Comparison of ENCODE assay signal across 1 cellular context in genomic region chr6:110566346-110567125, GRCh38.
A peak's percentile ranks its signal among the peaks of the same experiment; 100 is the strongest.
TF ChIP-seq lines count a peak whose summit lies in the region.

No MANE protein-coding gene starts in this region.

TF ChIP-seq in HepG2, 621 proteins besides CTCF, POLR2A, EP300 and RAD21 (continued from another document and continues in another):
- peak; percentile 20; the same call in 1 of the 2 replicates for TF ChIP-seq UBTF (CRISPR knock-in tag; IDR thresholded peaks at IDR 0.05)
- TF ChIP-seq SRSF1 (optimal IDR thresholded peaks at IDR 0.05; ENCODE audit: low read depth, low read length), result no peak
- TF ChIP-seq ZNF180 (CRISPR knock-in tag; IDR thresholded peaks at IDR 0.05; ENCODE audit: borderline replicate concordance, low read depth), result no peak
- no peak for TF ChIP-seq ATF2 (CRISPR knock-in tag; IDR thresholded peaks at IDR 0.05)
- no peak for TF ChIP-seq CCDC6 (CRISPR knock-in tag; IDR thresholded peaks at IDR 0.05)
- no peak for TF ChIP-seq ZNF30 (CRISPR knock-in tag; IDR thresholded peaks at IDR 0.05)
- no peak for TF ChIP-seq ZNF253 (CRISPR knock-in tag; IDR thresholded peaks at IDR 0.05; ENCODE audit: borderline replicate concordance)
- no peak for TF ChIP-seq ZNF468 (CRISPR knock-in tag; IDR thresholded peaks at IDR 0.05)
- peak; percentile 47 for TF ChIP-seq MIXL1 (CRISPR knock-in tag; IDR thresholded peaks at IDR 0.05)
- no peak; the same call in 1 of the 2 replicates for TF ChIP-seq ZNF710 (CRISPR knock-in tag; IDR thresholded peaks at IDR 0.05; ENCODE audit: borderline replicate concordance)
- no peak for TF ChIP-seq ELK4 (CRISPR knock-in tag; IDR thresholded peaks at IDR 0.05; ENCODE audit: borderline replicate concordance)
- TF ChIP-seq ARID4A (CRISPR knock-in tag; IDR thresholded peaks at IDR 0.05; ENCODE audit: borderline replicate concordance), result no peak; the same call in 1 of the 2 replicates
- TF ChIP-seq SMAD9 (CRISPR knock-in tag; IDR thresholded peaks at IDR 0.05), result no peak
- TF ChIP-seq SALL1 (CRISPR knock-in tag; IDR thresholded peaks at IDR 0.05), result peak; percentile 98
- no peak for TF ChIP-seq SALL2 (CRISPR knock-in tag; IDR thresholded peaks at IDR 0.05)
- no peak for TF ChIP-seq REXO4 (CRISPR knock-in tag; IDR thresholded peaks at IDR 0.05; ENCODE audit: borderline replicate concordance)
- no peak for TF ChIP-seq ZNF282 (IDR thresholded peaks at IDR 0.05; ENCODE audit: partially characterized antibody)
- peak; percentile 81 for TF ChIP-seq FOXP4 (CRISPR knock-in tag; IDR thresholded peaks at IDR 0.05)
- TF ChIP-seq TBP (CRISPR knock-in tag; IDR thresholded peaks at IDR 0.05), result no peak
- TF ChIP-seq ZMYM3 (CRISPR knock-in tag; IDR thresholded peaks at IDR 0.05), result no peak
- no peak for TF ChIP-seq KMT2A (CRISPR knock-in tag; IDR thresholded peaks at IDR 0.05)
- TF ChIP-seq AKNA (CRISPR knock-in tag; IDR thresholded peaks at IDR 0.05; ENCODE audit: borderline replicate concordance), result no peak
- TF ChIP-seq GLI4 (CRISPR knock-in tag; IDR thresholded peaks at IDR 0.05; ENCODE audit: borderline replicate concordance), result 0 out of 2 replicates have a peak, but pooled peaks have one; percentile 64
- TF ChIP-seq ZNF615 (CRISPR knock-in tag; IDR thresholded peaks at IDR 0.05; ENCODE audit: borderline replicate concordance), result no peak; the same call in 1 of the 2 replicates
- TF ChIP-seq EEA1 (CRISPR knock-in tag; IDR thresholded peaks at IDR 0.05; ENCODE audit: borderline replicate concordance), result no peak
- TF ChIP-seq MED13 (CRISPR knock-in tag; IDR thresholded peaks at IDR 0.05), result no peak
- peak; percentile 71; the same call in 1 of the 2 replicates for TF ChIP-seq MYC (CRISPR knock-in tag; IDR thresholded peaks at IDR 0.05; ENCODE audit: borderline replicate concordance)
- TF ChIP-seq GFI1 (CRISPR knock-in tag; IDR thresholded peaks at IDR 0.05; ENCODE audit: borderline replicate concordance), result no peak
- no peak for TF ChIP-seq ZBTB49 (CRISPR knock-in tag; IDR thresholded peaks at IDR 0.05; ENCODE audit: borderline replicate concordance)
- TF ChIP-seq ZNF576 (CRISPR knock-in tag; IDR thresholded peaks at IDR 0.05), result no peak
- TF ChIP-seq RBFOX2 (IDR thresholded peaks at IDR 0.05; ENCODE audit: low read depth, low read length), result peak; percentile 62; the same call in 1 of the 2 replicates
- no peak for TF ChIP-seq FOXJ3 (CRISPR knock-in tag; IDR thresholded peaks at IDR 0.05; ENCODE audit: borderline replicate concordance)
- TF ChIP-seq TRAFD1 (CRISPR knock-in tag; IDR thresholded peaks at IDR 0.05; ENCODE audit: borderline replicate concordance), result no peak
- peak; percentile 89; the same call in 1 of the 2 replicates for TF ChIP-seq ZNF792 (CRISPR knock-in tag; IDR thresholded peaks at IDR 0.05)
